Comparison of ENCODE assay signal across 33 cellular contexts in the genomic region with DNA sequence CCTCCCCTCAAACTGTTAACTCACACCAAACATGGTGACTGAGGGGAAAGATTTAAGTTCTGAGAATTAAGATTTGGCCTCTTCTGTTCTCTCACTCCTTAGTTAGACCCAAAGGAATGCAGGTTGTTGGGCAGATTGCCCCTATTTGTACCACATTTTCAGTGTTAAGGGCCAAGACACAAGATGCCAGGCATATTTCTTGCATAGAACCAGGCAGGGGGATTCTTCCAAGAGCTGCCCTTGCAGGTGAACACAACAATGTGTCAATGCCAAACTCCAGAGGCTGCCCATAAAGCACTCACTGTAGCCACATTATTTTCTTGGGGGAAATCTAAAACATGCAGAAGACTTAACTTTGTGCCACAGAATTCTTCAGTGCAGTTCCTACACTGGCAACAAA. TPM values are rescaled to one million over a fixed set of nuclear protein-coding genes. Genes with fewer than 3 reads are reported as not detected.
DNase-seq lines count a peak whose midpoint lies in the region; ATAC-seq, FAIRE-seq and TF ChIP-seq lines count a peak whose summit lies in the region.
"Had no signal": no experiment of that assay in that cellular context is flagged by ENCODE, and none has a peak within 500 bp of the region (broad histone marks: within the 10 kb centered on the region; RNA-seq: fewer than 3 reads in every experiment).

No MANE protein-coding gene starts in this region.

- no peak for ATAC-seq in WTC11
- ATAC-seq: HCT116, heart left ventricle, K562 had no signal

- in situ Hi-C loops in GM23248 (cut with MboI), result no loop called here

- H3F3A ChIP-seq in GM23248 (ENCODE audit: insufficient read depth), result peaks cover 34% of the 10 kb centered on the region

- no peaks in the 10 kb centered on the region for H3K9me3 ChIP-seq in GM23248 (ENCODE audit: low read depth)
- no peaks in the 10 kb centered on the region for H3K9me3 ChIP-seq in SJCRH30 (replicated peaks)
- H3K9me3 ChIP-seq: heart left ventricle, lower lobe of right lung, ovary, right atrium auricular region, upper lobe of left lung had no signal

- H3K4me1 ChIP-seq in GM23248 (ENCODE audit: insufficient read depth) (peaks cover 48% of the 10 kb centered on the region), SJCRH30 (peaks cover 7% of the 10 kb centered on the region)

- H3K27ac Mint-ChIP-seq in WTC11 (peak overlapping the region; percentile 30; the same call in 1 of the 2 replicates), glutamatergic neuron (ENCODE audit: unreplicated experiment) (peak overlapping the region; percentile 65)
- H3K27ac Mint-ChIP-seq: activated T-cell treated with anti-CD3 and anti-CD28 coated beads, Interleukin-2, amount 50 U/mL, for 24 hours; CD4-positive, alpha-beta memory T cell had no signal

- CTCF ChIA-PET in WTC11 (lab: Charles Lee) (no interaction called here), HEK293T (lab: Yijun Ruan, JAX) (no interaction called here)

- H3K4me3 Mint-ChIP-seq in WTC11 (no peak overlapping the region), glutamatergic neuron (ENCODE audit: unreplicated experiment) (no peak overlapping the region)
- H3K4me3 Mint-ChIP-seq: activated T-cell treated with anti-CD3 and anti-CD28 coated beads, Interleukin-2, amount 50 U/mL, for 24 hours; CD4-positive, alpha-beta memory T cell; nephron progenitor cell had no signal

- peaks cover 78% of the 10 kb centered on the region for H3K79me2 ChIP-seq in GM23248 (ENCODE audit: insufficient read depth)

- POLR2A ChIA-PET in WTC11 (lab: Charles Lee) (no interaction called here), HEK293T (lab: Yijun Ruan, JAX) (no interaction called here)

- H3K36me3 ChIP-seq in GM23248 (ENCODE audit: low read depth), result no peaks in the 10 kb centered on the region
- H3K36me3 ChIP-seq in SJCRH30, result peaks cover 3% of the 10 kb centered on the region; the same call in 1 of the 2 replicates
- H3K36me3 ChIP-seq: brain microvascular endothelial cell, lower lobe of right lung, ovary, right atrium auricular region, upper lobe of left lung had no signal

- H3K27me3 ChIP-seq in GM23248 (replicated peaks; ENCODE audit: insufficient read depth) (no peaks in the 10 kb centered on the region), SJCRH30 (no peaks in the 10 kb centered on the region)
- H3K27me3 ChIP-seq: brain microvascular endothelial cell, heart left ventricle, ovary, right atrium auricular region, upper lobe of left lung had no signal

- H3K9ac ChIP-seq in GM23248, result no peak overlapping the region

- H2AFZ ChIP-seq in GM23248, result no peak overlapping the region

- H3K4me1 Mint-ChIP-seq in WTC11, result peaks cover 37% of the 10 kb centered on the region
- H3K4me1 Mint-ChIP-seq in glutamatergic neuron (ENCODE audit: low read depth, unreplicated experiment), result peaks cover 39% of the 10 kb centered on the region
- H3K4me1 Mint-ChIP-seq: CD4-positive, alpha-beta memory T cell had no signal

- H3K4me2 ChIP-seq in GM23248 (ENCODE audit: unreplicated experiment), result peak overlapping the region; percentile 3

- H3K36me3 Mint-ChIP-seq in WTC11, result no peaks in the 10 kb centered on the region
- no peaks in the 10 kb centered on the region for H3K36me3 Mint-ChIP-seq in glutamatergic neuron (ENCODE audit: unreplicated experiment)
- H3K36me3 Mint-ChIP-seq: CD4-positive, alpha-beta memory T cell had no signal

- H3K9me2 ChIP-seq in GM23248 (ENCODE audit: insufficient read depth), result no peaks in the 10 kb centered on the region

- H3K9me3 Mint-ChIP-seq in WTC11 (no peaks in the 10 kb centered on the region), glutamatergic neuron (ENCODE audit: unreplicated experiment) (no peaks in the 10 kb centered on the region)

- H3K27me3 Mint-ChIP-seq in WTC11 (ENCODE audit: low read depth) (no peaks in the 10 kb centered on the region), glutamatergic neuron (ENCODE audit: unreplicated experiment) (no peaks in the 10 kb centered on the region)
- H3K27me3 Mint-ChIP-seq: activated T-cell treated with anti-CD3 and anti-CD28 coated beads, Interleukin-2, amount 50 U/mL, for 24 hours; CD4-positive, alpha-beta memory T cell had no signal

- no peaks in the 10 kb centered on the region for H4K20me1 ChIP-seq in GM23248 (ENCODE audit: insufficient read depth)

- FAIRE-seq in urothelium cell line (lab: Jason Lieb, UNC), result no peak
- FAIRE-seq: colon, GM19239, K562 had no signal

- H3K4me3 ChIP-seq in GM23248 (no peak overlapping the region), SJCRH30 (no peak overlapping the region)
- H3K4me3 ChIP-seq: heart left ventricle, K562, lower lobe of right lung, ovary, right atrium auricular region, SK-N-MC, upper lobe of left lung had no signal

- DNase-seq in GM23248 (peak; percentile 24), WTC11 (ENCODE audit: low spot score) (no peak), glutamatergic neuron (no peak), urothelium cell line (ENCODE audit: low spot score) (peak; percentile 4), D341Med (ENCODE audit: low spot score) (no peak), HEK293T (ENCODE audit: extremely low spot score) (no peak), SJCRH30 (no peak)
- DNase-seq: activated CD4-positive, alpha-beta T cell treated with anti-CD3 and anti-CD28 coated beads for 48 hours; activated gamma-delta T cell treated with Interleukin-2 at 50 U/mL for 16 hours; activated T-cell treated with anti-CD3 and anti-CD28 coated beads, Interleukin-2, amount 50 U/mL, for 24 hours; AML-193; brain microvascular endothelial cell; CD4-positive, alpha-beta memory T cell; effector CD8-positive, alpha-beta T cell; GF-D8; heart left ventricle; kidney glomerular epithelial cell; lower lobe of right lung; NCI-H1417; NCI-H2081; nephron progenitor cell; OCI-M1; ovary; stimulated activated CD4-positive, alpha-beta T cell treated with anti-CD3 and anti-CD28 coated beads, Interleukin-2, amount 100 ng/mL, for 48 hours; T-helper 2 cell; upper lobe of left lung had no signal

- TF ChIP-seq CTCF in WTC11 (IDR thresholded peaks at IDR 0.05) (no peak), glutamatergic neuron (IDR thresholded peaks at IDR 0.05; ENCODE audit: partially characterized antibody, unreplicated experiment) (no peak)

- H3K27ac ChIP-seq in GM23248 (no peak overlapping the region), SJCRH30 (no peak overlapping the region)
- H3K27ac ChIP-seq: epithelial cell of prostate, lower lobe of right lung, ovary, right atrium auricular region, SK-N-MC, upper lobe of left lung had no signal

TF ChIP-seq in WTC11, 78 proteins besides CTCF, POLR2A, EP300 and RAD21 (continues in another document):
- no peak for TF ChIP-seq JAZF1 (CRISPR knock-in tag; IDR thresholded peaks at IDR 0.05)
- no peak for TF ChIP-seq SMAD3 (CRISPR knock-in tag; IDR thresholded peaks at IDR 0.05; ENCODE audit: borderline replicate concordance)
- TF ChIP-seq, protein P1, sequence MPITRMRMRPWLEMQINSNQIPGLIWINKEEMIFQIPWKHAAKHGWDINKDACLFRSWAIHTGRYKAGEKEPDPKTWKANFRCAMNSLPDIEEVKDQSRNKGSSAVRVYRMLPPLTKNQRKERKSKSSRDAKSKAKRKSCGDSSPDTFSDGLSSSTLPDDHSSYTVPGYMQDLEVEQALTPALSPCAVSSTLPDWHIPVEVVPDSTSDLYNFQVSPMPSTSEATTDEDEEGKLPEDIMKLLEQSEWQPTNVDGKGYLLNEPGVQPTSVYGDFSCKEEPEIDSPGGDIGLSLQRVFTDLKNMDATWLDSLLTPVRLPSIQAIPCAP (CRISPR knock-in tag; IDR thresholded peaks at IDR 0.05), result no peak
- no peak for TF ChIP-seq SMAD4 (CRISPR knock-in tag; IDR thresholded peaks at IDR 0.05)
- TF ChIP-seq RELA (CRISPR knock-in tag; IDR thresholded peaks at IDR 0.05; ENCODE audit: borderline replicate concordance), result no peak
- TF ChIP-seq ZNF423 (CRISPR knock-in tag; IDR thresholded peaks at IDR 0.05), result no peak
- no peak for TF ChIP-seq RORB (CRISPR knock-in tag; IDR thresholded peaks at IDR 0.05)
- no peak for TF ChIP-seq ELF4 (CRISPR knock-in tag; IDR thresholded peaks at IDR 0.05; ENCODE audit: low read depth)
- TF ChIP-seq OVOL2 (CRISPR knock-in tag; IDR thresholded peaks at IDR 0.05; ENCODE audit: borderline replicate concordance), result no peak
- TF ChIP-seq ZBTB21 (CRISPR knock-in tag; IDR thresholded peaks at IDR 0.05; ENCODE audit: borderline replicate concordance), result no peak

TF ChIP-seq in HEK293T, 16 proteins besides CTCF, POLR2A, EP300 and RAD21:
- TF ChIP-seq ZNF384 (IDR thresholded peaks at IDR 0.05) (no peak), TARDBP (IDR thresholded peaks at IDR 0.05) (no peak), FOXM1 (IDR thresholded peaks at IDR 0.05; ENCODE audit: borderline replicate concordance) (no peak), BHLHE40 (IDR thresholded peaks at IDR 0.05; ENCODE audit: borderline replicate concordance) (no peak), FOXA1 (IDR thresholded peaks at IDR 0.05) (no peak), HDGF (IDR thresholded peaks at IDR 0.05; ENCODE audit: borderline replicate concordance) (no peak), L3MBTL2 (conservative IDR thresholded peaks at IDR 0.05) (no peak), LEF1 (IDR thresholded peaks at IDR 0.05; ENCODE audit: borderline replicate concordance) (no peak), ARNT (IDR thresholded peaks at IDR 0.05) (no peak)

RNA-seq across cellular contexts. Expression of a gene that starts 14.7 kb away (rescaled TPM):
- total RNA-seq in GM23248 (2014; rRNA removed; shearing (Covaris generic)), result 29.2 and 31.9 TPM in 2 replicates
- 14.9 and 17.2 TPM in 2 replicates for polyA plus RNA-seq in GM23248 (2016; fragmentation: Nextera tagmentation; extraction: Ambion mirVana)
- total RNA-seq in WTC11 (2021), result 38.1 to 39.3 TPM (median 38.5 TPM) in 3 replicates
- 38.7 TPM for total RNA-seq in glutamatergic neuron (ENCODE audit: unreplicated experiment)
- total RNA-seq in SJCRH30 (2014; rRNA removed; shearing (Covaris generic)), result 34.4 and 39.6 TPM in 2 replicates
- total RNA-seq: CD4-positive, alpha-beta memory T cell had no signal
- polyA plus RNA-seq: CD4-positive, alpha-beta memory T cell had no signal

Comparison
In these comparisons a context has a peak if more than half of its experiments do, and no peak if none do; other contexts are left out.
1. DNase-seq: peak in GM23248 (single experiment) and urothelium cell line (single experiment); none in WTC11 (single experiment), glutamatergic neuron (single experiment), D341Med (single experiment), HEK293T (single experiment) and SJCRH30 (0 of 2).